In genomic region chr5:2549902-2550301, GRCh38 we compare ENCODE assay signal across 26 cellular contexts.
"Had no signal": no experiment of that assay in that cellular context is flagged by ENCODE, and none has a peak within 500 bp of the region (broad histone marks: within the 10 kb centered on the region; RNA-seq: fewer than 3 reads in every experiment).

No MANE protein-coding gene starts in this region.

- ATAC-seq: stimulated activated effector memory CD8-positive, alpha-beta T cell treated with anti-CD3 and anti-CD28 coated beads, Interleukin-12 subunit alpha, Interleukin-12 subunit beta, amount 100 ng/mL, for 72 hours; stimulated activated memory B cell treated with anti-CD40 and anti-IgM and Interleukin-4, amounts not matched to agents 10 μg/mL and 1 μg/mL and 100 μg/mL, for 72 hours; stimulated activated naive B cell treated with anti-CD40 and anti-IgM and Interleukin-4, amounts not matched to agents 10 μg/mL and 1 μg/mL and 100 μg/mL, for 72 hours; stimulated activated naive CD8-positive, alpha-beta T cell treated with anti-CD3 and anti-CD28 coated beads, Interleukin-15, amount 100 ng/mL, for 72 hours; stimulated activated naive CD8-positive, alpha-beta T cell treated with anti-CD3 and anti-CD28 coated beads, Interleukin-15, Interleukin-2, amounts not matched to agents 100 U/mL and 50 U/mL, for 24 hours; upper lobe of right lung had no signal

- H3K27ac ChIP-seq: stomach, suprapubic skin, testis, thoracic aorta, thyroid gland, tibial artery, tibial nerve, transverse colon, upper lobe of left lung, upper lobe of right lung, uterus, vagina had no signal

- DNase-seq: stimulated activated CD4-positive, alpha-beta T cell treated with anti-CD3 and anti-CD28 coated beads, Interleukin-2, amount 100 ng/mL, for 48 hours; stimulated activated CD4-positive, alpha-beta T cell treated with anti-CD3 and anti-CD28 coated beads, Interleukin-4, amount 100 ng/mL, for 1 hour; stimulated activated CD4-positive, alpha-beta T cell treated with anti-CD3 and anti-CD28 coated beads, Interleukin-4, amount 100 ng/mL, for 24 hours; stimulated activated CD4-positive, alpha-beta T cell treated with anti-CD3 and anti-CD28 coated beads, Interleukin-4, amount 100 ng/mL, for 4 hours; stimulated activated CD8-positive, alpha-beta memory T cell treated with anti-CD3 and anti-CD28 coated beads, Interleukin-4, amount 100 ng/mL, for 48 hours; stimulated activated naive B cell treated with anti-CD40 and anti-IgM and Interleukin-4, amounts not matched to agents 10 μg/mL and 1 μg/mL and 100 μg/mL, for 72 hours; stimulated activated naive CD4-positive, alpha-beta T cell; stimulated activated naive CD4-positive, alpha-beta T cell treated with Interleukin-2 at 50 U/mL for 16 hours; stimulated activated naive CD8-positive, alpha-beta T cell treated with anti-CD3 and anti-CD28 coated beads, Interleukin-15, amount 100 ng/mL, for 72 hours; stimulated activated naive CD8-positive, alpha-beta T cell treated with anti-CD3 and anti-CD28 coated beads, Interleukin-15, Interleukin-2, amounts not matched to agents 100 U/mL and 50 U/mL, for 24 hours; stomach; substantia nigra; testis; thyroid gland; tibial artery; transverse colon; trophoblast cell; upper lobe of left lung; upper lobe of right lung; uterus had no signal
